9 cellular contexts compared by ENCODE assay signal in genomic region chr7:17402628-17403278, GRCh38.
DNase-seq lines count a peak whose midpoint lies in the region; ATAC-seq and TF ChIP-seq lines count a peak whose summit lies in the region.
"Had no signal": no experiment of that assay in that cellular context is flagged by ENCODE, and none has a peak within 500 bp of the region (broad histone marks: within the 10 kb centered on the region; RNA-seq: fewer than 3 reads in every experiment).

No MANE protein-coding gene starts in this region.

- H3F3A ChIP-seq in OCI-LY1 (ENCODE audit: insufficient read depth, low read length) = no peaks in the 10 kb centered on the region

- no peaks in the 10 kb centered on the region for H3K79me2 ChIP-seq in OCI-LY1 (ENCODE audit: insufficient read depth, low read length)

- no peak for DNase-seq in activated naive CD4-positive, alpha-beta T cell treated with anti-CD3 and anti-CD28 coated beads for 36 hours
- no peak for DNase-seq in activated naive CD4-positive, alpha-beta T cell (lab: John Stamatoyannopoulos, UW)
- peak; percentile 33 for DNase-seq in stimulated activated naive B cell treated with anti-CD40 and anti-IgM and Interleukin-4, amounts not matched to agents 10 μg/mL and 1 μg/mL and 100 μg/mL, for 72 hours
- DNase-seq in progenitor cell of endocrine pancreas (ENCODE audit: low spot score, unreplicated experiment) (no peak), suprapubic skin (ENCODE audit: low spot score in 2 of 2) (no peak), HuH-7.5 (ENCODE audit: low spot score) (no peak)

- no peaks in the 10 kb centered on the region for H3K9me3 ChIP-seq in OCI-LY1 (ENCODE audit: low read length)
- H3K9me3 ChIP-seq in suprapubic skin = no peaks in the 10 kb centered on the region
- H3K9me3 ChIP-seq: BLaER1 had no signal

- CTCF ChIA-PET in activated naive CD4-positive, alpha-beta T cell treated with anti-CD3 and anti-CD28 coated beads for 36 hours (lab: Charles Lee) = interaction anchor here (1.0 kb wide), 1 partner anchor 98 kb away, joined by 3 read pairs; no protein-coding TSS in a partner anchor

- peak overlapping the region; percentile 4 for H3K4me3 Mint-ChIP-seq in activated naive CD4-positive, alpha-beta T cell treated with anti-CD3 and anti-CD28 coated beads for 36 hours
- H3K4me3 Mint-ChIP-seq in stimulated activated naive B cell treated with anti-CD40 and anti-IgM and Interleukin-4, amounts not matched to agents 10 μg/mL and 1 μg/mL and 100 μg/mL, for 72 hours = peak overlapping the region; percentile 33 to 59
- no peak overlapping the region for H3K4me3 Mint-ChIP-seq in progenitor cell of endocrine pancreas (ENCODE audit: low read depth)

- intact Hi-C loops in activated naive CD4-positive, alpha-beta T cell treated with anti-CD3 and anti-CD28 coated beads for 36 hours (cut with micrococcal nuclease) = loop anchor here (1.0 to 2.0 kb wide), 2 partner anchors 98 to 263 kb away; no protein-coding TSS in a partner anchor

- peak; percentile 77 for ATAC-seq in HG02759 (IDR thresholded peaks at IDR 0.05; ENCODE audit: unreplicated experiment)
- peak; percentile 76 to 80 for ATAC-seq in stimulated activated naive B cell treated with anti-CD40 and anti-IgM and Interleukin-4, amounts not matched to agents 10 μg/mL and 1 μg/mL and 100 μg/mL, for 72 hours (replicated peaks)

- H3K4me3 ChIP-seq in OCI-LY1 (ENCODE audit: low read depth, low read length, poor library complexity, severe bottlenecking) = no peak overlapping the region
- no peak overlapping the region for H3K4me3 ChIP-seq in suprapubic skin
- H3K4me3 ChIP-seq: BLaER1 had no signal

- peaks cover 26% of the 10 kb centered on the region for H3K4me1 Mint-ChIP-seq in activated naive CD4-positive, alpha-beta T cell treated with anti-CD3 and anti-CD28 coated beads for 36 hours (ENCODE audit: low read depth)
- peaks cover 24 to 57% of the 10 kb centered on the region in 2 donors for H3K4me1 Mint-ChIP-seq in stimulated activated naive B cell treated with anti-CD40 and anti-IgM and Interleukin-4, amounts not matched to agents 10 μg/mL and 1 μg/mL and 100 μg/mL, for 72 hours
- no peaks in the 10 kb centered on the region for H3K4me1 Mint-ChIP-seq in progenitor cell of endocrine pancreas (ENCODE audit: low read depth)

- no peaks in the 10 kb centered on the region for H3K9me2 ChIP-seq in OCI-LY1 (ENCODE audit: low read depth, low read length)

- peaks cover 10% of the 10 kb centered on the region for H3K4me1 ChIP-seq in OCI-LY1 (ENCODE audit: insufficient read depth, low read length, severe bottlenecking)
- H3K4me1 ChIP-seq in suprapubic skin = peaks cover 7% of the 10 kb centered on the region

- H3K27me3 ChIP-seq in OCI-LY1 (ENCODE audit: insufficient read depth, low read length) = no peaks in the 10 kb centered on the region
- H3K27me3 ChIP-seq in suprapubic skin = no peaks in the 10 kb centered on the region
- H3K27me3 ChIP-seq: BLaER1 had no signal

- H3K4me2 ChIP-seq in OCI-LY1 (ENCODE audit: low read length) = peak overlapping the region; percentile 22; the same call in 1 of the 2 replicates

- H3K36me3 Mint-ChIP-seq in activated naive CD4-positive, alpha-beta T cell treated with anti-CD3 and anti-CD28 coated beads for 36 hours (ENCODE audit: low read depth) = no peaks in the 10 kb centered on the region
- H3K36me3 Mint-ChIP-seq in stimulated activated naive B cell treated with anti-CD40 and anti-IgM and Interleukin-4, amounts not matched to agents 10 μg/mL and 1 μg/mL and 100 μg/mL, for 72 hours = no peaks in the 10 kb centered on the region
- no peaks in the 10 kb centered on the region for H3K36me3 Mint-ChIP-seq in progenitor cell of endocrine pancreas (ENCODE audit: insufficient read depth)

- peak overlapping the region; percentile 79 for H3K27ac Mint-ChIP-seq in activated naive CD4-positive, alpha-beta T cell treated with anti-CD3 and anti-CD28 coated beads for 36 hours
- peak overlapping the region; percentile 90 for H3K27ac Mint-ChIP-seq in stimulated activated naive B cell treated with anti-CD40 and anti-IgM and Interleukin-4, amounts not matched to agents 10 μg/mL and 1 μg/mL and 100 μg/mL, for 72 hours
- no peak overlapping the region for H3K27ac Mint-ChIP-seq in progenitor cell of endocrine pancreas

- H4K20me1 ChIP-seq in OCI-LY1 (ENCODE audit: insufficient read depth, low read length) = no peaks in the 10 kb centered on the region
- H4K20me1 ChIP-seq: BLaER1 had no signal

- H3K9me3 Mint-ChIP-seq in activated naive CD4-positive, alpha-beta T cell treated with anti-CD3 and anti-CD28 coated beads for 36 hours = no peaks in the 10 kb centered on the region
- no peaks in the 10 kb centered on the region for H3K9me3 Mint-ChIP-seq in stimulated activated naive B cell treated with anti-CD40 and anti-IgM and Interleukin-4, amounts not matched to agents 10 μg/mL and 1 μg/mL and 100 μg/mL, for 72 hours
- no peaks in the 10 kb centered on the region for H3K9me3 Mint-ChIP-seq in progenitor cell of endocrine pancreas (ENCODE audit: low read depth)

- H3K27me3 Mint-ChIP-seq in activated naive CD4-positive, alpha-beta T cell treated with anti-CD3 and anti-CD28 coated beads for 36 hours (ENCODE audit: low read depth) = peaks cover 13% of the 10 kb centered on the region
- H3K27me3 Mint-ChIP-seq in stimulated activated naive B cell treated with anti-CD40 and anti-IgM and Interleukin-4, amounts not matched to agents 10 μg/mL and 1 μg/mL and 100 μg/mL, for 72 hours = no peaks in the 10 kb centered on the region
- H3K27me3 Mint-ChIP-seq in progenitor cell of endocrine pancreas = no peaks in the 10 kb centered on the region

- 0 out of 2 replicates have a peak overlapping the region, but pooled peaks have one; percentile 25 for H2AFZ ChIP-seq in OCI-LY1 (ENCODE audit: low read length)

- no peak overlapping the region for H3K9ac ChIP-seq in OCI-LY1 (ENCODE audit: low read length)
- H3K9ac ChIP-seq: BLaER1 had no signal

- H3K36me3 ChIP-seq in OCI-LY1 (ENCODE audit: insufficient read depth, low read length) = no peaks in the 10 kb centered on the region
- H3K36me3 ChIP-seq in suprapubic skin = no peaks in the 10 kb centered on the region
- H3K36me3 ChIP-seq: BLaER1 had no signal

- H3K27ac ChIP-seq in OCI-LY1 (ENCODE audit: low read depth, low read length, poor library complexity, severe bottlenecking) (no peak overlapping the region), suprapubic skin (no peak overlapping the region)
- H3K27ac ChIP-seq: BLaER1 had no signal

- TF ChIP-seq POLR2A in suprapubic skin (IDR thresholded peaks at IDR 0.05) = no peak

- 71% methylated on average over 9 of the region's 9 CpGs for WGBS in suprapubic skin

- no peak for TF ChIP-seq EP300 in suprapubic skin (IDR thresholded peaks at IDR 0.05)

- no peak for TF ChIP-seq CTCF in OCI-LY1 (IDR thresholded peaks at IDR 0.05; ENCODE audit: low read length)
- TF ChIP-seq CTCF in progenitor cell of endocrine pancreas (IDR thresholded peaks at IDR 0.05; ENCODE audit: unreplicated experiment) = no peak
- no peak for TF ChIP-seq CTCF in suprapubic skin (IDR thresholded peaks at IDR 0.05)
